Comparison of ENCODE assay signal across 25 cellular contexts in the genomic region with DNA sequence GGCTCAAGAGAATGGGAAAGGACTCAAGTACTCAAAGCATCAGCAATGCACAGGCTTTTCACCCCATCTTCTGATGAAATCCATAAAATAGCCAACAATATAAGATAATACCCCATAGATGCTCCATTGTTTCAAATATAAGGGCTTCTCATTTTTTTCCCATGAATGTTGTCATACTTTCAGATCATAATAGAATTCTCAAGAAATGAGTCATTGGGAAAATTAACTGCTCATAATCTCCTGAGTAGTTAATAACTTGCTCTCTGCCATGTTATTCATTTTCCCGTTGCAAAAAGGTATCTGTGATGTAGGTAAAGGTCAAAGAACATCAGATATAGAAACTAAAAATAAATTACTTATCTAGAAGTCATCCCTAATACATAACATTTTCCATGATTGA.
A peak's percentile ranks its signal among the peaks of the same experiment; 100 is the strongest.
DNase-seq lines count a peak whose midpoint lies in the region; ATAC-seq, FAIRE-seq and TF ChIP-seq lines count a peak whose summit lies in the region.
"Had no signal": no experiment of that assay in that cellular context is flagged by ENCODE, and none has a peak within 500 bp of the region (broad histone marks: within the 10 kb centered on the region; RNA-seq: fewer than 3 reads in every experiment).

No MANE protein-coding gene starts in this region.

- H2AFZ ChIP-seq in endothelial cell of umbilical vein (ENCODE audit: low read depth, low read length), result no peak overlapping the region
- H2AFZ ChIP-seq: hepatocyte, PC-9 had no signal

- H3K36me3 ChIP-seq in RWPE2 (ENCODE audit: low read depth) (no peaks in the 10 kb centered on the region), endothelial cell of umbilical vein (ENCODE audit: control insufficient read depth in 2 of 2, extremely low read depth in 1 of 2, insufficient read depth in 2 of 2, low read length in 2 of 2) (no peaks in the 10 kb centered on the region)
- H3K36me3 ChIP-seq: SJCRH30, spleen had no signal

- dilution Hi-C loops in endothelial cell of umbilical vein (cut with MboI; ENCODE audit: extremely low pct_ligation_motif_present, low sequenced_read_pairs), result no loop called here

- no peaks in the 10 kb centered on the region for H3K79me2 ChIP-seq in endothelial cell of umbilical vein (ENCODE audit: control insufficient read depth, insufficient read depth, low read length)
- H3K79me2 ChIP-seq: hepatocyte had no signal

- TF ChIP-seq CTCF in RWPE2 (IDR thresholded peaks at IDR 0.05; ENCODE audit: poor library complexity, severe bottlenecking) (no peak), endothelial cell of umbilical vein (IDR thresholded peaks at IDR 0.05; ENCODE audit: extremely low read depth in 1 of 2, insufficient read depth in 1 of 2, low read depth in 1 of 2, low read length in 2 of 2) (no peak), retinal pigment epithelial cell (conservative IDR thresholded peaks at IDR 0.05; ENCODE audit: low read depth, low read length) (no peak)

- no peak overlapping the region for H3K4me2 ChIP-seq in endothelial cell of umbilical vein (ENCODE audit: insufficient read depth, low read length)
- H3K4me2 ChIP-seq: hepatocyte, PC-9 had no signal

- no peak for TF ChIP-seq POLR2A in endothelial cell of umbilical vein (IDR thresholded peaks at IDR 0.05; ENCODE audit: low read depth, low read length)

- ATAC-seq in RWPE2 (ENCODE audit: low read depth), result peak; percentile 86
- ATAC-seq: natural killer cell treated with Interleukin-12 subunit alpha and Interleukin-12 subunit beta and Interleukin-15 and Interleukin-18, amount 100 ng/mL, for 72 hours had no signal

- POLR2A ChIA-PET in endothelial cell of umbilical vein (lab: Charles Lee), result no interaction called here

- CTCF ChIA-PET in endothelial cell of umbilical vein (lab: Charles Lee), result no interaction called here

- intact Hi-C loops in endothelial cell of umbilical vein (cut with micrococcal nuclease), result no loop called here

- no peak for FAIRE-seq in endothelial cell of umbilical vein (lab: Jason Lieb, UNC)
- FAIRE-seq: frontal cortex had no signal

- peak; percentile 56 for DNase-seq in HCEC 1CT
- no peak for DNase-seq in RWPE2 (ENCODE audit: low spot score)
- peak; percentile 4 for DNase-seq in endothelial cell of umbilical vein (ENCODE audit: low read depth, low spot score)
- DNase-seq in retinal pigment epithelial cell (ENCODE audit: low read depth), result peak; percentile 79
- DNase-seq in COR-L47 (lab: John Stamatoyannopoulos, UW), result no peak
- no peak for DNase-seq in activated CD4-positive, CD25-positive, alpha-beta regulatory T cell treated with anti-CD3 and anti-CD28 coated beads, Interleukin-2, amount 50 U/mL, for 72 hours
- no peak for DNase-seq in activated CD8-positive, alpha-beta memory T cell treated with anti-CD3 and anti-CD28 coated beads, Interleukin-2, amount 50 U/mL, for 48 hours
- DNase-seq: activated naive CD4-positive, alpha-beta T cell treated with anti-CD3 and anti-CD28 coated beads for 36 hours; amygdala; central memory CD4-positive, alpha-beta T cell; HFFc6; immature natural killer cell; MM.1S; NCI-H1417; NCI-H524; retina; SJCRH30; spleen; stimulated activated CD4-positive, alpha-beta T cell treated with anti-CD3 and anti-CD28 coated beads, Interleukin-4, amount 100 ng/mL, for 24 hours; stimulated activated naive CD4-positive, alpha-beta T cell treated with Interleukin-2 at 50 U/mL for 16 hours; testis had no signal

- H3K9me3 ChIP-seq in RWPE2 (ENCODE audit: severe bottlenecking), result no peaks in the 10 kb centered on the region
- no peaks in the 10 kb centered on the region for H3K9me3 ChIP-seq in endothelial cell of umbilical vein (replicated peaks; ENCODE audit: control insufficient read depth, insufficient read depth, low read length)
- H3K9me3 ChIP-seq: SJCRH30, spleen, testis had no signal

- no peaks in the 10 kb centered on the region for H4K20me1 ChIP-seq in endothelial cell of umbilical vein (replicated peaks; ENCODE audit: control insufficient read depth, extremely low read depth, insufficient read depth, low read length)

- H3K9me1 ChIP-seq in endothelial cell of umbilical vein (replicated peaks; ENCODE audit: control insufficient read depth, extremely low read depth, insufficient read depth, low read length), result no peaks in the 10 kb centered on the region

- no peak overlapping the region for H3K9ac ChIP-seq in endothelial cell of umbilical vein (replicated peaks; ENCODE audit: extremely low read depth, insufficient read depth, low read length)

- H3K4me3 ChIP-seq in RWPE2 (ENCODE audit: severe bottlenecking) (no peak overlapping the region), endothelial cell of umbilical vein (replicated peaks in 1 of 3; ENCODE audit: insufficient read depth in 1 of 3, low read depth in 1 of 3, low read length in 3 of 3) (no peak overlapping the region), retinal pigment epithelial cell (ENCODE audit: low read length) (no peak overlapping the region)
- H3K4me3 ChIP-seq: hepatocyte, PC-9, SJCRH30, spleen, testis had no signal

- H3K27me3 ChIP-seq in RWPE2 (ENCODE audit: insufficient read depth, poor library complexity, severe bottlenecking) (no peaks in the 10 kb centered on the region), endothelial cell of umbilical vein (ENCODE audit: control insufficient read depth in 2 of 2, insufficient read depth in 2 of 2, low read length in 2 of 2) (no peaks in the 10 kb centered on the region)
- H3K27me3 ChIP-seq: hepatocyte, SJCRH30, spleen, testis had no signal

- BruUV-seq in endothelial cell of umbilical vein (replicated peaks; lab: Mats Ljungman, UMichigan), result no TSS peak

- H3K27ac ChIP-seq in RWPE2 (ENCODE audit: poor library complexity, severe bottlenecking), result peak overlapping the region; percentile 30
- no peak overlapping the region for H3K27ac ChIP-seq in endothelial cell of umbilical vein (ENCODE audit: insufficient read depth, low read depth, low read length)
- H3K27ac ChIP-seq: hepatocyte, PC-9, SJCRH30, spleen, testis had no signal

- H3K4me1 ChIP-seq in RWPE2 (ENCODE audit: insufficient read depth, poor library complexity, severe bottlenecking) (peaks cover 11% of the 10 kb centered on the region), endothelial cell of umbilical vein (ENCODE audit: control insufficient read depth, extremely low read depth, insufficient read depth, low read length) (no peaks in the 10 kb centered on the region)
- H3K4me1 ChIP-seq: SJCRH30, spleen, testis had no signal

TF ChIP-seq in endothelial cell of umbilical vein, 7 proteins besides CTCF, POLR2A, EP300 and RAD21:
- TF ChIP-seq GATA2 (IDR thresholded peaks at IDR 0.05; ENCODE audit: insufficient read depth, insufficient read length, low read depth, low read length) (no peak), JUN (IDR thresholded peaks at IDR 0.05; ENCODE audit: borderline replicate concordance, insufficient read depth, insufficient read length, low read depth) (peak; percentile 21), POLR2AphosphoS5 (IDR thresholded peaks at IDR 0.05; ENCODE audit: insufficient read depth, low read depth, low read length) (no peak), FOS (IDR thresholded peaks at IDR 0.05; ENCODE audit: borderline replicate concordance, insufficient read depth, low read length) (no peak)

Comparison
In these comparisons a context has a peak if more than half of its experiments do, and no peak if none do; other contexts are left out.
1. DNase-seq: peak in HCEC 1CT (single experiment), endothelial cell of umbilical vein (single experiment) and retinal pigment epithelial cell (single experiment); none in RWPE2 (single experiment), COR-L47 (single experiment), activated CD4-positive, CD25-positive, alpha-beta regulatory T cell treated with anti-CD3 and anti-CD28 coated beads, Interleukin-2, amount 50 U/mL, for 72 hours (single experiment) and activated CD8-positive, alpha-beta memory T cell treated with anti-CD3 and anti-CD28 coated beads, Interleukin-2, amount 50 U/mL, for 48 hours (single experiment).